ENCODE assay signal across 7 cellular contexts in genomic region chr6:44265003-44265842, GRCh38. TPM values are rescaled to one million over a fixed set of nuclear protein-coding genes. Genes with fewer than 3 reads are reported as not detected.
DNase-seq lines count a peak whose midpoint lies in the region; ATAC-seq, FAIRE-seq and TF ChIP-seq lines count a peak whose summit lies in the region.

Gene NFKBIE (minus strand): TSS chr6:44265551. CDS start chr6:44265346, 205 bp downstream.

- peaks cover 13% of the 10 kb centered on the region for H4K20me1 ChIP-seq in smooth muscle cell (ENCODE audit: low read depth)

- FAIRE-seq in GM18507 (lab: Jason Lieb, UNC): peak; percentile 80
- no peak for FAIRE-seq in bronchial epithelial cell (lab: Jason Lieb, UNC)

- no peaks in the 10 kb centered on the region for H3K9me3 ChIP-seq in smooth muscle cell (replicated peaks; ENCODE audit: low read depth)

- H3K27ac ChIP-seq in smooth muscle cell (ENCODE audit: low read depth): peak within 1 kb of the TSS; percentile 79

- under 1% methylated on average over 47 of the region's 75 CpGs for WGBS in smooth muscle cell (ENCODE audit: low lambda C conversion rate)

- ATAC-seq in HG03060 (IDR thresholded peaks at IDR 0.05; ENCODE audit: low read depth, unreplicated experiment): peak; percentile 29

- peak within 1 kb of the TSS; percentile 98 for H3K4me2 ChIP-seq in smooth muscle cell

- no peak for TF ChIP-seq CTCF in WI38 (IDR thresholded peaks at IDR 0.05; ENCODE audit: low read depth, low read length)
- peak; percentile 37 for TF ChIP-seq CTCF in bronchial epithelial cell (IDR thresholded peaks at IDR 0.05; ENCODE audit: insufficient read depth, low read length, severe bottlenecking)
- peak; percentile 33 for TF ChIP-seq CTCF in smooth muscle cell (IDR thresholded peaks at IDR 0.05; ENCODE audit: borderline replicate concordance, insufficient read depth, poor library complexity, severe bottlenecking)

- H3K79me2 ChIP-seq in smooth muscle cell (ENCODE audit: low read depth): peaks cover 16% of the 10 kb centered on the region

- H3K36me3 ChIP-seq in bronchial epithelial cell (ENCODE audit: control insufficient read depth, insufficient read depth, low read length): peaks cover 7% of the 10 kb centered on the region
- H3K36me3 ChIP-seq in smooth muscle cell (ENCODE audit: low read depth): no peaks in the 10 kb centered on the region

- H3K4me3 ChIP-seq in WI38 (ENCODE audit: low read depth, low read length): peak within 1 kb of the TSS; percentile 74
- H3K4me3 ChIP-seq in bronchial epithelial cell (ENCODE audit: low read depth, low read length): peak within 1 kb of the TSS; percentile 67
- H3K4me3 ChIP-seq in smooth muscle cell: peak within 1 kb of the TSS; percentile 96

- H3F3A ChIP-seq in smooth muscle cell (ENCODE audit: low read depth): no peaks in the 10 kb centered on the region

- H2AFZ ChIP-seq in smooth muscle cell (ENCODE audit: low read depth): peak within 1 kb of the TSS; percentile 63

- peaks cover 4% of the 10 kb centered on the region for H3K27me3 ChIP-seq in bronchial epithelial cell (ENCODE audit: control insufficient read depth, insufficient read depth, low read length)
- peaks cover 21% of the 10 kb centered on the region for H3K27me3 ChIP-seq in smooth muscle cell (ENCODE audit: low read depth)

- peak within 1 kb of the TSS; percentile 89 for H3K9ac ChIP-seq in smooth muscle cell (ENCODE audit: low read depth)

- DNase-seq in GM18507 (ENCODE audit: extremely low spot score, insufficient read length, low read depth) (peak; percentile 72), NCI-H2196 (lab: John Stamatoyannopoulos, UW; ENCODE audit: unreplicated experiment) (peak; percentile 93), bronchial epithelial cell (ENCODE audit: low read depth) (peak; percentile 91), iPS-NIHi7 (ENCODE audit: extremely low spot score) (peak; percentile 96), smooth muscle cell (lab: John Stamatoyannopoulos, UW; ENCODE audit: unreplicated experiment) (peak; percentile 96)

- H3K4me1 ChIP-seq in smooth muscle cell (ENCODE audit: low read depth): peaks cover 25% of the 10 kb centered on the region

RNA-seq across cellular contexts. Expression of gene NFKBIE, which starts in this region (rescaled TPM):
- total RNA-seq in bronchial epithelial cell (3.3 and 5.3 TPM in 2 replicates), smooth muscle cell (7.0 and 11.4 TPM in 2 replicates)
- polyA plus RNA-seq in smooth muscle cell: 11.3 and 12.3 TPM in 2 replicates

Comparison
In these comparisons a context has a peak if more than half of its experiments do, and no peak if none do; other contexts are left out.
1. Peak in every context shown above with its lines: DNase-seq, ATAC-seq, H3K4me3 ChIP-seq and H3K27ac ChIP-seq.